17 cellular contexts compared by ENCODE assay signal in the genomic region with DNA sequence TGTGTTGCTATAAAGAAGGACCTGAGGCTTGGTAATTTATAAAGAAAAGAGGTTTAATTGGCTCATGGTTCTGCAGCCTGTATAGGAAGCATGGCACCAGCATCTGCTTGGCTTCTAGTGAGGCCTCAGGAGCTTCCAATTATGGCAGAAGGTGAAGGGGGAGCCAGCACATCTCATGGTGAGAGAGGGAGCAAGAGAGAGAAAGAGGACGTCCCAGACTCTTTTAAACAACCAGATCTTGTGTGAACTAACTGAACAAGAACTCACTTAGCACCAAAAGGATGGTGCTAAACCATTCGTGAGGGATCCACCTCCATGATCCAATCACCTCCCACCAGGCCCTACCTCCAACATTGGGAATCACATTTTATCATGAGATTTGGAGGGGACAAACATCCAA. TPM values are rescaled to one million over a fixed set of nuclear protein-coding genes. Genes with fewer than 3 reads are reported as not detected.
DNase-seq lines count a peak whose midpoint lies in the region; ATAC-seq, FAIRE-seq and TF ChIP-seq lines count a peak whose summit lies in the region.
"Had no signal": no experiment of that assay in that cellular context is flagged by ENCODE, and none has a peak within 500 bp of the region (broad histone marks: within the 10 kb centered on the region; RNA-seq: fewer than 3 reads in every experiment).

No MANE protein-coding gene starts in this region.

- H3K79me1 ChIP-seq in trophoblast cell (ENCODE audit: low read length) = no peaks in the 10 kb centered on the region

- H3K79me2 ChIP-seq in GM23248 (ENCODE audit: insufficient read depth) = no peaks in the 10 kb centered on the region; the same call in 1 of the 2 replicates
- 0 out of 2 replicates have a peak, but pooled peaks cover 6% of the 10 kb centered on the region for H3K79me2 ChIP-seq in PC-9 (ENCODE audit: low read depth)
- no peaks in the 10 kb centered on the region for H3K79me2 ChIP-seq in trophoblast cell (ENCODE audit: control insufficient read depth, insufficient read depth, low read length, poor library complexity)

- no peak overlapping the region for H2AK5ac ChIP-seq in trophoblast cell (ENCODE audit: low read length)

- peaks cover 64% of the 10 kb centered on the region for H3F3A ChIP-seq in GM23248 (ENCODE audit: insufficient read depth)
- peaks cover 26% of the 10 kb centered on the region for H3F3A ChIP-seq in PC-9 (ENCODE audit: insufficient read depth, low read depth)

- H2BK120ac ChIP-seq in trophoblast cell (ENCODE audit: insufficient read depth, low read length, poor library complexity) = no peak overlapping the region

- H4K91ac ChIP-seq in trophoblast cell (ENCODE audit: low read depth, low read length) = no peak overlapping the region

- in situ Hi-C loops in GM23248 (cut with MboI) = loop anchor here (25.0 kb wide), 1 partner anchor 294 kb away; no protein-coding TSS in a partner anchor

- no peak overlapping the region for H3K23ac ChIP-seq in trophoblast cell (ENCODE audit: low read length)

- H3K4me2 ChIP-seq in GM23248 (ENCODE audit: unreplicated experiment) (no peak overlapping the region), PC-9 (no peak overlapping the region), trophoblast cell (ENCODE audit: low read length) (no peak overlapping the region)

- WGBS in GM23248 (ENCODE audit: low coverage in 1 of 2, low lambda C conversion rate in 2 of 2, missing lambda C conversion rate in 2 of 2), 2 experiments = 75 to 77% methylated on average over 2 of the region's 2 CpGs
- WGBS in trophoblast cell (ENCODE audit: extremely low coverage, insufficient coverage, insufficient read length) = no CpG with 5 or more reads among the region's 2 CpGs

- peak overlapping the region; percentile 20; the same call in 1 of the 2 replicates for H3K27ac ChIP-seq in GM23248
- peak overlapping the region; percentile 67 for H3K27ac ChIP-seq in PC-9
- no peak overlapping the region for H3K27ac ChIP-seq in trophoblast cell (ENCODE audit: low read depth, low read length)

- peaks cover 40% of the 10 kb centered on the region for H3K4me1 ChIP-seq in GM23248 (ENCODE audit: insufficient read depth)
- peaks cover 45% of the 10 kb centered on the region for H3K4me1 ChIP-seq in PC-9 (replicated peaks; ENCODE audit: insufficient read depth)
- peaks cover 0 to 2% of the 10 kb centered on the region in 2 experiments for H3K4me1 ChIP-seq in trophoblast cell (ENCODE audit: control insufficient read depth in 1 of 2, insufficient read depth in 2 of 2, low read length in 2 of 2)
- H3K4me1 ChIP-seq: HAP-1 had no signal

- H4K20me1 ChIP-seq in GM23248 (ENCODE audit: insufficient read depth) = no peaks in the 10 kb centered on the region
- H4K20me1 ChIP-seq in PC-9 (ENCODE audit: insufficient read depth) = no peaks in the 10 kb centered on the region

- no peak overlapping the region for H2BK12ac ChIP-seq in trophoblast cell (ENCODE audit: low read length)

- no peak for TF ChIP-seq CTCF in PC-9 (conservative IDR thresholded peaks at IDR 0.05)
- TF ChIP-seq CTCF in chondrocyte (IDR thresholded peaks at IDR 0.05) = no peak

- H3K4ac ChIP-seq in trophoblast cell (ENCODE audit: low read depth, low read length) = no peak overlapping the region

- H3K27me3 Mint-ChIP-seq in chondrocyte (ENCODE audit: low read depth) = no peaks in the 10 kb centered on the region

- no peaks in the 10 kb centered on the region for H3K27me3 ChIP-seq in GM23248 (replicated peaks; ENCODE audit: insufficient read depth)
- no peaks in the 10 kb centered on the region for H3K27me3 ChIP-seq in PC-9 (ENCODE audit: insufficient read depth, low read depth)
- H3K27me3 ChIP-seq in trophoblast cell (ENCODE audit: insufficient read depth, low read length) = no peaks in the 10 kb centered on the region

- H2BK5ac ChIP-seq in trophoblast cell (ENCODE audit: low read depth, low read length, poor library complexity) = no peak overlapping the region

- H4K12ac ChIP-seq in trophoblast cell (ENCODE audit: low read depth, low read length) = no peak overlapping the region

- peaks cover 9% of the 10 kb centered on the region for H3K36me3 Mint-ChIP-seq in chondrocyte (ENCODE audit: low read depth)

- H3K9me3 ChIP-seq in GM23248 (ENCODE audit: low read depth) = no peaks in the 10 kb centered on the region
- no peaks in the 10 kb centered on the region for H3K9me3 ChIP-seq in PC-9 (ENCODE audit: insufficient read depth, low read depth)
- H3K9me3 ChIP-seq in trophoblast cell (ENCODE audit: insufficient read depth, low read depth, low read length) = peaks cover 2% of the 10 kb centered on the region
- H3K9me3 ChIP-seq: HAP-1 had no signal

- H3K14ac ChIP-seq in trophoblast cell (ENCODE audit: low read length) = no peak overlapping the region

- no peak overlapping the region for H4K8ac ChIP-seq in trophoblast cell (ENCODE audit: low read depth, low read length)

- TF ChIP-seq POLR2A in GM12892 (IDR thresholded peaks at IDR 0.05; ENCODE audit: low read depth, low read length) = no peak

- CTCF ChIA-PET in PC-9 (lab: Charles Lee) = interaction anchor here (0.6 kb wide), 1 partner anchor 370 kb away, joined by 3 read pairs; no protein-coding TSS in a partner anchor

- H3K4me3 ChIP-seq in GM23248 (no peak overlapping the region), PC-9 (no peak overlapping the region), trophoblast cell (ENCODE audit: low read depth, low read length) (no peak overlapping the region)
- H3K4me3 ChIP-seq: HAP-1 had no signal

- BruUV-seq in PC-9 (replicated peaks; lab: Mats Ljungman, UMichigan) = no TSS peak

- 0 out of 2 replicates have a peak, but pooled peaks cover 13% of the 10 kb centered on the region for H3K36me3 ChIP-seq in GM23248 (ENCODE audit: low read depth)
- H3K36me3 ChIP-seq in PC-9 (ENCODE audit: low read depth) = no peaks in the 10 kb centered on the region
- H3K36me3 ChIP-seq in trophoblast cell (ENCODE audit: control insufficient read depth in 1 of 2, insufficient read depth in 2 of 2, low read length in 2 of 2) = no peaks in the 10 kb centered on the region
- H3K36me3 ChIP-seq: HAP-1 had no signal

- DNase-seq in GM23248 (no peak), PC-9 (no peak), chondrocyte (ENCODE audit: low spot score) (no peak), trophoblast cell (peak; percentile 8 to 44), ecto neural progenitor cell (ENCODE audit: low spot score) (no peak), GM12892 (ENCODE audit: insufficient read length) (no peak)
- DNase-seq: ACHN; AML-193; DMS53; MV-4-11; NCI-H1417 treated with DMSO at 0.1 percent for 48 hours; NCI-H1930; NCI-H69; NK-92 treated with Interleukin-12 subunit alpha and Interleukin-12 subunit beta, amount 100 ng/mL, for 24 hours; RPMI8226 had no signal

- H3K9me3 Mint-ChIP-seq in chondrocyte (ENCODE audit: low read depth) = peaks cover 6% of the 10 kb centered on the region

- H3K9ac ChIP-seq in GM23248 (no peak overlapping the region), trophoblast cell (ENCODE audit: low read length) (no peak overlapping the region)

- no peak overlapping the region for H2AFZ ChIP-seq in GM23248
- H2AFZ ChIP-seq in PC-9 = no peak overlapping the region
- no peak overlapping the region for H2AFZ ChIP-seq in trophoblast cell (ENCODE audit: insufficient read depth, low read length, poor library complexity)

- no peak overlapping the region for H3K18ac ChIP-seq in trophoblast cell (ENCODE audit: low read length)

- no peak overlapping the region for H3K4me3 Mint-ChIP-seq in chondrocyte (ENCODE audit: unreplicated experiment)

- POLR2A ChIA-PET in PC-9 (lab: Charles Lee; ENCODE audit: unreplicated experiment) = no interaction called here

- FAIRE-seq in GM12892 (lab: Jason Lieb, UNC) = no peak

- no peak for ATAC-seq in GM21526 (IDR thresholded peaks at IDR 0.05; ENCODE audit: low FRiP score, unreplicated experiment)

- H3K27ac Mint-ChIP-seq in chondrocyte (ENCODE audit: unreplicated experiment) = peak overlapping the region; percentile 18

- H3K9me2 ChIP-seq in GM23248 (ENCODE audit: insufficient read depth) = no peaks in the 10 kb centered on the region
- H3K9me2 ChIP-seq in PC-9 (ENCODE audit: insufficient read depth) = no peaks in the 10 kb centered on the region

- intact Hi-C loops in PC-9 (cut with micrococcal nuclease; ENCODE audit: unreplicated experiment) = no loop called here

- H3K4me1 Mint-ChIP-seq in chondrocyte (ENCODE audit: low read depth) = peaks cover 37% of the 10 kb centered on the region

RNA-seq across cellular contexts. Expression of gene SNAPC1, which starts 6.1 kb away (rescaled TPM):
- 32.1 and 35.9 TPM in 2 replicates for total RNA-seq in GM23248 (2014; rRNA removed; shearing (Covaris generic))
- 41.0 and 41.6 TPM in 2 replicates for polyA plus RNA-seq in GM23248 (2016; fragmentation: Nextera tagmentation; extraction: Ambion mirVana)
- 17.9 and 18.0 TPM in 2 replicates for total RNA-seq in PC-9 (2021)
- total RNA-seq in chondrocyte = 7.9 to 9.9 TPM (median 8.6 TPM) in 3 replicates
- polyA plus RNA-seq in trophoblast cell (2013) = 6.7 and 7.8 TPM in 2 replicates
- 9.9 TPM for polyA plus RNA-seq in GM12892 (2012; ENCODE audit: missing spikeins)

RNA-seq across cellular contexts. Expression of gene SYT16, which starts 56.4 kb away (rescaled TPM):
- total RNA-seq in GM23248 (2014; rRNA removed; shearing (Covaris generic)) = 0.32 and 0.51 TPM in 2 replicates
- polyA plus RNA-seq in GM23248 (2016; fragmentation: Nextera tagmentation; extraction: Ambion mirVana) = 0.21 and 0.30 TPM in 2 replicates
- total RNA-seq in PC-9 (2021) (5.1 and 10.8 TPM in 2 replicates), chondrocyte (24.0 to 35.6 TPM (median 34.8 TPM) in 3 replicates)
- polyA plus RNA-seq in trophoblast cell (2013) = 3.6 and 3.7 TPM in 2 replicates
- not detected for polyA plus RNA-seq in GM12892 (2012; ENCODE audit: missing spikeins)

Comparison
In these comparisons a context has a peak if more than half of its experiments do, and no peak if none do; other contexts are left out.
1. DNase-seq: peak in trophoblast cell (2 of 2); none in GM23248 (single experiment), PC-9 (0 of 2), chondrocyte (single experiment), ecto neural progenitor cell (single experiment) and GM12892 (single experiment).